Comparison of ENCODE assay signal across 17 cellular contexts in genomic region chr7:120774481-120774880, GRCh38.
DNase-seq lines count a peak whose midpoint lies in the region; ATAC-seq, FAIRE-seq and TF ChIP-seq lines count a peak whose summit lies in the region.
"Had no signal": no experiment of that assay in that cellular context is flagged by ENCODE, and none has a peak within 500 bp of the region (broad histone marks: within the 10 kb centered on the region; RNA-seq: fewer than 3 reads in every experiment).

No MANE protein-coding gene starts in this region.

- in situ Hi-C loops in G401 (cut with HindIII; ENCODE audit: low sequenced_read_pairs): no loop called here

- peak in 1 of 2 experiments; percentile 35; a peak in 1 of 3 replicates for TF ChIP-seq EP300 in H1 (IDR thresholded peaks at IDR 0.05; ENCODE audit: borderline replicate concordance in 1 of 2, low read depth in 2 of 2, low read length in 2 of 2)

- H3K4ac ChIP-seq in H1 (replicated peaks; ENCODE audit: insufficient read length, low read depth, low read length) (no peak overlapping the region), mesendoderm (ENCODE audit: low read depth, low read length) (no peak overlapping the region)

- H2BK5ac ChIP-seq in H1 (ENCODE audit: low read depth, low read length) (no peak overlapping the region), mesendoderm (ENCODE audit: low read length) (no peak overlapping the region)

- no peak overlapping the region for H3K14ac ChIP-seq in H1 (ENCODE audit: insufficient read length)

- H2AK5ac ChIP-seq in H1 (ENCODE audit: low read depth, low read length): no peak overlapping the region
- no peak overlapping the region for H2AK5ac ChIP-seq in mesendoderm (ENCODE audit: low read length)

- H3K27ac ChIP-seq in H1 (ENCODE audit: low read depth, low read length) (no peak overlapping the region), mesendoderm (ENCODE audit: low read depth, low read length) (no peak overlapping the region)
- H3K27ac ChIP-seq: 22Rv1, HL-60 had no signal

- no peak overlapping the region for H4K91ac ChIP-seq in H1 (replicated peaks; ENCODE audit: insufficient read length, low read length)

- CTCF ChIA-PET in H1 (lab: Charles Lee; ENCODE audit: partially characterized antibody): interaction anchor here (1.4 kb wide), 1 partner anchor 18 kb away, joined by 3 read pairs; no protein-coding TSS in a partner anchor

- H2BK120ac ChIP-seq in H1 (replicated peaks; ENCODE audit: low read depth, low read length) (no peak overlapping the region), mesendoderm (ENCODE audit: low read depth, low read length) (no peak overlapping the region)

- no peak for TF ChIP-seq RAD21 in H1 (IDR thresholded peaks at IDR 0.05 in 1 of 2, conservative IDR thresholded peaks at IDR 0.05 in 1 of 2; ENCODE audit: low read depth in 2 of 2, low read length in 2 of 2)

- ATAC-seq in HG03045 (IDR thresholded peaks at IDR 0.05; ENCODE audit: unreplicated experiment) (no peak), sciatic nerve (no peak)
- ATAC-seq: CD8-positive, alpha-beta T cell; GM12878; K562 had no signal

- H4K5ac ChIP-seq in H1 (ENCODE audit: insufficient read length, low read depth, low read length) (no peak overlapping the region), mesendoderm (ENCODE audit: low read length) (no peak overlapping the region)

- H3K23ac ChIP-seq in H1 (ENCODE audit: insufficient read length) (no peak overlapping the region), mesendoderm (ENCODE audit: low read length) (no peak overlapping the region)

- H3K27me3 ChIP-seq in H1 (replicated peaks in 1 of 4; ENCODE audit: control insufficient read depth in 3 of 4, extremely low read depth in 1 of 4, insufficient read depth in 3 of 4, low read length in 3 of 4): no peaks in the 10 kb centered on the region
- no peaks in the 10 kb centered on the region for H3K27me3 ChIP-seq in mesendoderm (ENCODE audit: insufficient read depth, low read length, poor library complexity)

- peak; percentile 23 for DNase-seq in DMS153 (lab: John Stamatoyannopoulos, UW)
- DNase-seq in DMS153 treated with DMSO at 0.1 percent for 48 hours (lab: John Stamatoyannopoulos, UW; ENCODE audit: unreplicated experiment): no peak
- DNase-seq in NCI-H82 (lab: John Stamatoyannopoulos, UW): peak; percentile 26
- no peak for DNase-seq in H1 (ENCODE audit: low read depth in 1 of 2, low spot score in 2 of 2)
- peak; percentile 19 for DNase-seq in mesendoderm
- DNase-seq in sciatic nerve (ENCODE audit: low spot score): no peak
- no peak for DNase-seq in G401 (ENCODE audit: low spot score)
- DNase-seq: CD8-positive, alpha-beta T cell; COR-L47; DMS53 had no signal

- H4K8ac ChIP-seq in H1 (ENCODE audit: extremely low read depth, insufficient read depth, low read length) (no peak overlapping the region), mesendoderm (ENCODE audit: low read depth, low read length) (peak overlapping the region; percentile 86)

- H2BK12ac ChIP-seq in H1 (ENCODE audit: low read depth, low read length): no peak overlapping the region

- H3K36me3 ChIP-seq in H1 (ENCODE audit: control insufficient read depth in 2 of 4, insufficient read depth in 4 of 4, low read length in 3 of 4): no peaks in the 10 kb centered on the region
- no peaks in the 10 kb centered on the region for H3K36me3 ChIP-seq in mesendoderm (ENCODE audit: control insufficient read depth, insufficient read depth, low read length)

- H3K9ac ChIP-seq in H1 (replicated peaks in 1 of 4; ENCODE audit: extremely low read depth in 1 of 4, low read depth in 3 of 4, low read length in 3 of 4) (no peak overlapping the region), mesendoderm (ENCODE audit: low read length) (no peak overlapping the region)

- H3K4me2 ChIP-seq in H1 (ENCODE audit: insufficient read depth in 1 of 2, low read depth in 2 of 2, low read length in 2 of 2): no peak overlapping the region
- no peak overlapping the region for H3K4me2 ChIP-seq in mesendoderm (ENCODE audit: low read length)

- H3K56ac ChIP-seq in H1 (replicated peaks; ENCODE audit: insufficient read length, low read depth, low read length) (no peak overlapping the region), mesendoderm (ENCODE audit: low read length) (no peak overlapping the region)

- no peak overlapping the region for H3K4me3 ChIP-seq in H1 (ENCODE audit: extremely low read depth in 1 of 4, insufficient read depth in 2 of 4, low read depth in 3 of 4, low read length in 4 of 4)
- no peak overlapping the region for H3K4me3 ChIP-seq in mesendoderm (ENCODE audit: low read length)
- H3K4me3 ChIP-seq: GM12878, K562 had no signal

- 29% methylated on average over 3 of the region's 3 CpGs; no CpG with 5 or more reads in 1 of the 2 experiments for WGBS in H1 (ENCODE audit: extremely low coverage in 1 of 2, insufficient coverage in 1 of 2, insufficient read length in 1 of 2, insufficient replicate concordance in 2 of 2, low coverage in 1 of 2, low lambda C conversion rate in 2 of 2, missing lambda C conversion rate in 1 of 2), 2 experiments
- no CpG with 5 or more reads among the region's 3 CpGs for WGBS in mesendoderm (ENCODE audit: extremely low coverage, insufficient coverage, low lambda C conversion rate)

- peak; percentile 60 for FAIRE-seq in H1 (lab: Jason Lieb, UNC)
- FAIRE-seq: D721Med, GM12878, GM18507, K562 had no signal

- H3K4me1 ChIP-seq in H1 (replicated peaks in 1 of 4; ENCODE audit: control insufficient read depth in 3 of 4, insufficient read depth in 4 of 4, low read length in 3 of 4): no peaks in the 10 kb centered on the region; a peak in 1 of 7 replicates
- no peaks in the 10 kb centered on the region for H3K4me1 ChIP-seq in mesendoderm (ENCODE audit: control insufficient read depth, low read depth, low read length)

- H4K20me1 ChIP-seq in H1 (replicated peaks in 1 of 2; ENCODE audit: control insufficient read depth in 1 of 2, insufficient read depth in 2 of 2, low read length in 2 of 2): no peaks in the 10 kb centered on the region

- H3K79me2 ChIP-seq in H1 (ENCODE audit: control insufficient read depth in 1 of 2, insufficient read depth in 2 of 2, low read length in 2 of 2): no peaks in the 10 kb centered on the region
- no peaks in the 10 kb centered on the region for H3K79me2 ChIP-seq in mesendoderm (ENCODE audit: control insufficient read depth, insufficient read depth, low read length)

- TF ChIP-seq POLR2A in H1 (IDR thresholded peaks at IDR 0.05; ENCODE audit: control extremely low read depth in 1 of 2, low read depth in 2 of 2, low read length in 2 of 2): no peak

- H3K79me1 ChIP-seq in H1 (ENCODE audit: low read depth, low read length) (no peaks in the 10 kb centered on the region), mesendoderm (ENCODE audit: low read length) (no peaks in the 10 kb centered on the region)

- no peaks in the 10 kb centered on the region for H3K9me3 ChIP-seq in H1 (ENCODE audit: insufficient read depth in 2 of 2, low read depth in 1 of 2, low read length in 1 of 2)

- POLR2A ChIA-PET in H1 (lab: Charles Lee; ENCODE audit: partially characterized antibody): interaction anchor here (1.4 kb wide), 1 partner anchor 32 kb away, joined by 4 read pairs; no protein-coding TSS in a partner anchor

- no peak overlapping the region for H2AFZ ChIP-seq in H1 (ENCODE audit: low read length)

- no peak overlapping the region for H2BK20ac ChIP-seq in H1 (ENCODE audit: low read length)

- H3K18ac ChIP-seq in H1 (ENCODE audit: extremely low read depth, low read length) (no peak overlapping the region), mesendoderm (ENCODE audit: low read length) (no peak overlapping the region)

- H3K23me2 ChIP-seq in H1 (ENCODE audit: low read depth, low read length): no peaks in the 10 kb centered on the region; the same call in 1 of the 2 replicates

- intact Hi-C loops in sciatic nerve (cut with DNase I): no loop called here

- no peak for TF ChIP-seq CTCF in H1 (IDR thresholded peaks at IDR 0.05; ENCODE audit: control extremely low read depth in 1 of 3, insufficient read depth in 1 of 3, low read depth in 1 of 3, low read length in 3 of 3)

- no peak overlapping the region for H2BK15ac ChIP-seq in H1 (ENCODE audit: low read length)
- no peak overlapping the region for H2BK15ac ChIP-seq in mesendoderm (replicated peaks; ENCODE audit: low read depth)

TF ChIP-seq in H1, 55 proteins besides CTCF, POLR2A, EP300 and RAD21:
- peak in 1 of 2 experiments; percentile 35 for TF ChIP-seq BCL11A (IDR thresholded peaks at IDR 0.05; ENCODE audit: low read depth in 2 of 2, low read length in 2 of 2)
- no peak for TF ChIP-seq CREB1 (IDR thresholded peaks at IDR 0.05)
- TF ChIP-seq YY1 (IDR thresholded peaks at IDR 0.05; ENCODE audit: low read depth, low read length): no peak
- no peak for TF ChIP-seq RFX5 (IDR thresholded peaks at IDR 0.05; ENCODE audit: borderline replicate concordance, low read depth, low read length)
- TF ChIP-seq E2F6 (IDR thresholded peaks at IDR 0.05): no peak
- no peak for TF ChIP-seq MAFK (IDR thresholded peaks at IDR 0.05; ENCODE audit: low read depth, low read length)
- TF ChIP-seq TCF12 (IDR thresholded peaks at IDR 0.05; ENCODE audit: low read depth, low read length): 0 out of 2 replicates have a peak, but pooled peaks have one; percentile 64
- no peak for TF ChIP-seq SP4 (IDR thresholded peaks at IDR 0.05; ENCODE audit: low read length)
- TF ChIP-seq CEBPB (IDR thresholded peaks at IDR 0.05; ENCODE audit: low read depth, low read length): no peak

Comparison
In these comparisons a context has a peak if more than half of its experiments do, and no peak if none do; other contexts are left out.
1. DNase-seq: peak in DMS153 (single experiment), NCI-H82 (single experiment) and mesendoderm (single experiment); none in DMS153 treated with DMSO at 0.1 percent for 48 hours (single experiment), H1 (0 of 2), sciatic nerve (single experiment) and G401 (single experiment).